In genomic region chr5:108386345-108387061, GRCh38 we compare ENCODE assay signal across 1 cellular context.
TF ChIP-seq lines count a peak whose summit lies in the region.

No MANE protein-coding gene starts in this region.

TF ChIP-seq in K562, 482 proteins besides CTCF, POLR2A, EP300 and RAD21:
- TF ChIP-seq STAT5B (CRISPR knock-in tag; IDR thresholded peaks at IDR 0.05) (no peak), ZNF41 (CRISPR knock-in tag; conservative IDR thresholded peaks at IDR 0.05) (peak; percentile 88)
TF ChIP-seq in K562: peak in this region for 1.
